Comparison of ENCODE assay signal across 1 cellular context in the genomic region with DNA sequence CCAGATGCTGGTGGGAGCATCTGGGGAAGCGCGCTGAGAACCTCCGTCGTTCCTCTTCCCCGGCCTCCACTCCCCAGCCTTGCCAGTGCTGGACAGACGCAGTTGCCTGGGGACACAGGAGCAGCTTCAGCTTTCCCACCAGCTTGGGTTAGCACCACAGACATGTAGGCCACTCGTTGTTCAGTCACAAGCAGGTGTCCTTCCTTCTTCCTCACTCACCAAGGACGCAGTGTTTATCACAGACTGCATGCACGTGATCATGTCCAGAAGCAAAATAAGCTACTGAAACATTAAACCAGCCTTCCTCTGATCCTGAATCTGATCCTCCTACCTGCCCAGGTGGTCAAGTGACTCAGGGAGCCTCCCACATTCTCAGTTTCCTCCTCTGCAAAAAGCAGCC.
TF ChIP-seq lines count a peak whose summit lies in the region.

No MANE protein-coding gene starts in this region.

TF ChIP-seq in IMR-90, 13 proteins besides CTCF, POLR2A, EP300 and RAD21 (continued from another document):
- TF ChIP-seq, protein P1, sequence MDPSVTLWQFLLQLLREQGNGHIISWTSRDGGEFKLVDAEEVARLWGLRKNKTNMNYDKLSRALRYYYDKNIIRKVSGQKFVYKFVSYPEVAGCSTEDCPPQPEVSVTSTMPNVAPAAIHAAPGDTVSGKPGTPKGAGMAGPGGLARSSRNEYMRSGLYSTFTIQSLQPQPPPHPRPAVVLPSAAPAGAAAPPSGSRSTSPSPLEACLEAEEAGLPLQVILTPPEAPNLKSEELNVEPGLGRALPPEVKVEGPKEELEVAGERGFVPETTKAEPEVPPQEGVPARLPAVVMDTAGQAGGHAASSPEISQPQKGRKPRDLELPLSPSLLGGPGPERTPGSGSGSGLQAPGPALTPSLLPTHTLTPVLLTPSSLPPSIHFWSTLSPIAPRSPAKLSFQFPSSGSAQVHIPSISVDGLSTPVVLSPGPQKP (IDR thresholded peaks at IDR 0.05; ENCODE audit: borderline replicate concordance, low read depth, low read length): no peak
- TF ChIP-seq RCOR1 (IDR thresholded peaks at IDR 0.05; ENCODE audit: insufficient replicate concordance, low read length) (no peak), BHLHE40 (IDR thresholded peaks at IDR 0.05; ENCODE audit: low read depth, low read length) (no peak)
